27 cellular contexts compared by ENCODE assay signal in the genomic region with DNA sequence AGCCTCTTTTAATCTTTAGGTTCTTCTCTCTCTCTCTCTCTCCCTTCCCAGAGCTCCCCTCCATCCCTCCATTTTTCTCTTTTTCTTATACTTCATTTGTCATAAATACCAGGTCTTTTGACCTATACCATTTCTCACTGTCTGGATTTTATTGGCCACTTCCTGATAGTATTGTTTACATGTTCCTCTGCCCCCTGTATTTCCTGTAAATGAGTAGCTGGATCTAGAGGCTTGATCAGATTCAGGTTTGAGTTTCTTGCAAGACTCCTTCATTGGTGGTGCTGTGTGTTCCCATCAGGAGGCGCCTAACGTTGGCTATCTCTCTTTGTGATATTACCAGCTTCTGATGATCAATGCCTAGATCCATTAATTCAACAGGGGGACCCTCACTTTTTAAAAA. TPM values are rescaled to one million over a fixed set of nuclear protein-coding genes. Genes with fewer than 3 reads are reported as not detected.
DNase-seq lines count a peak whose midpoint lies in the region; ATAC-seq, FAIRE-seq and TF ChIP-seq lines count a peak whose summit lies in the region.
"Had no signal": no experiment of that assay in that cellular context is flagged by ENCODE, and none has a peak within 500 bp of the region (broad histone marks: within the 10 kb centered on the region; RNA-seq: fewer than 3 reads in every experiment).

No MANE protein-coding gene starts in this region.

- no peak overlapping the region for H2AFZ ChIP-seq in keratinocyte (ENCODE audit: control insufficient read depth, low read length)

- no peak overlapping the region for H3K4me3 Mint-ChIP-seq in activated CD8-positive, alpha-beta memory T cell treated with anti-CD3 and anti-CD28 coated beads, Interleukin-2, amount 10 ng/mL, durations not matched to agents 7 days and 5 days
- H3K4me3 Mint-ChIP-seq: activated CD8-positive, alpha-beta T cell treated with anti-CD3 and anti-CD28 coated beads for 36 hours; activated T-cell treated with anti-CD3 and anti-CD28 coated beads, Interleukin-2, amount 50 U/mL, for 4 hours; stimulated activated naive CD8-positive, alpha-beta T cell treated with anti-CD3 and anti-CD28 coated beads, Interleukin-15, Interleukin-2, amounts not matched to agents 100 ng/mL and 50 ng/mL, for 24 hours had no signal

- no peaks in the 10 kb centered on the region for H3K9me3 ChIP-seq in Peyer's patch
- H3K9me3 ChIP-seq in keratinocyte (ENCODE audit: control insufficient read depth, low read depth, low read length) = no peaks in the 10 kb centered on the region
- no peaks in the 10 kb centered on the region for H3K9me3 ChIP-seq in subcutaneous abdominal adipose tissue (ENCODE audit: control insufficient read depth in 5 of 5, low read length in 5 of 5)
- H3K9me3 ChIP-seq: BE2C, spleen, tibial nerve had no signal

- peaks cover 45% of the 10 kb centered on the region for H3K4me1 Mint-ChIP-seq in activated CD8-positive, alpha-beta memory T cell treated with anti-CD3 and anti-CD28 coated beads, Interleukin-2, amount 10 ng/mL, durations not matched to agents 7 days and 5 days

- peaks cover 5% of the 10 kb centered on the region for H3K9me1 ChIP-seq in keratinocyte (ENCODE audit: control insufficient read depth, extremely low read depth, insufficient read depth, low read length)

- no peaks in the 10 kb centered on the region for H4K20me1 ChIP-seq in keratinocyte (ENCODE audit: control insufficient read depth, extremely low read depth, insufficient read depth, low read length)

- TF ChIP-seq POLR2A in Peyer's patch (IDR thresholded peaks at IDR 0.05) = no peak

- TF ChIP-seq CTCF in Peyer's patch (IDR thresholded peaks at IDR 0.05) = peak in 1 of 6 experiments; percentile 7
- no peak for TF ChIP-seq CTCF in keratinocyte (optimal IDR thresholded peaks at IDR 0.05 in 1 of 3, IDR thresholded peaks at IDR 0.05 in 1 of 3, conservative IDR thresholded peaks at IDR 0.05 in 1 of 3; ENCODE audit: extremely low read depth in 1 of 3, insufficient read depth in 2 of 3, low read length in 3 of 3)

- H3K27ac Mint-ChIP-seq in activated CD8-positive, alpha-beta memory T cell treated with anti-CD3 and anti-CD28 coated beads, Interleukin-2, amount 10 ng/mL, durations not matched to agents 7 days and 5 days = peak overlapping the region; percentile 26
- H3K27ac Mint-ChIP-seq: activated CD8-positive, alpha-beta T cell treated with anti-CD3 and anti-CD28 coated beads for 36 hours; stimulated activated naive CD8-positive, alpha-beta T cell treated with anti-CD3 and anti-CD28 coated beads, Interleukin-15, Interleukin-2, amounts not matched to agents 100 ng/mL and 50 ng/mL, for 24 hours had no signal

- H3K27me3 ChIP-seq in Peyer's patch (no peaks in the 10 kb centered on the region), keratinocyte (ENCODE audit: control insufficient read depth, extremely low read depth, insufficient read depth, low read length) (peaks cover 5% of the 10 kb centered on the region), subcutaneous abdominal adipose tissue (ENCODE audit: control insufficient read depth in 5 of 5, insufficient read depth in 4 of 5, low read length in 5 of 5) (no peaks in the 10 kb centered on the region)
- H3K27me3 ChIP-seq: BE2C, spleen, tibial nerve had no signal

- H3K4me1 ChIP-seq in Peyer's patch (peaks cover 0 to 63% (median 9%) of the 10 kb centered on the region in 4 donors), keratinocyte (ENCODE audit: control insufficient read depth, extremely low read depth, insufficient read depth, low read length) (peaks cover 41% of the 10 kb centered on the region), subcutaneous abdominal adipose tissue (ENCODE audit: control insufficient read depth in 5 of 5, insufficient read depth in 5 of 5, low read length in 5 of 5) (peaks cover 3 to 51% (median 41%) of the 10 kb centered on the region in 5 donors)
- H3K4me1 ChIP-seq: BE2C had no signal

- H3K9me3 Mint-ChIP-seq in activated CD8-positive, alpha-beta memory T cell treated with anti-CD3 and anti-CD28 coated beads, Interleukin-2, amount 10 ng/mL, durations not matched to agents 7 days and 5 days (ENCODE audit: low read depth) = no peaks in the 10 kb centered on the region
- H3K9me3 Mint-ChIP-seq: activated CD8-positive, alpha-beta T cell treated with anti-CD3 and anti-CD28 coated beads for 36 hours; activated T-cell treated with anti-CD3 and anti-CD28 coated beads, Interleukin-2, amount 50 U/mL, for 4 hours; IgD-negative memory B cell; stimulated activated naive CD8-positive, alpha-beta T cell treated with anti-CD3 and anti-CD28 coated beads, Interleukin-15, Interleukin-2, amounts not matched to agents 100 ng/mL and 50 ng/mL, for 24 hours had no signal

- dilution Hi-C loops in keratinocyte (cut with MboI; ENCODE audit: extremely low pct_ligation_motif_present, low sequenced_read_pairs) = no loop called here

- peak overlapping the region in 3 of 4 donors; percentile 47 to 87 (median 85) for H3K27ac ChIP-seq in Peyer's patch
- H3K27ac ChIP-seq in keratinocyte (ENCODE audit: control insufficient read depth, insufficient read depth, low read length) = peak overlapping the region; percentile 28
- H3K27ac ChIP-seq in subcutaneous abdominal adipose tissue (ENCODE audit: low read depth, low read length) = peak overlapping the region; percentile 72

- H3K4me2 ChIP-seq in keratinocyte (ENCODE audit: control insufficient read depth, extremely low read depth, insufficient read depth, low read depth, low read length) = no peak overlapping the region

- peak overlapping the region; percentile 14 for H3K9ac ChIP-seq in keratinocyte (ENCODE audit: control insufficient read depth, extremely low read depth, insufficient read depth, low read length)
- H3K9ac ChIP-seq in subcutaneous abdominal adipose tissue (ENCODE audit: low read length in 5 of 5) = no peak overlapping the region

- no peak for DNase-seq in activated CD8-positive, alpha-beta memory T cell treated with anti-CD3 and anti-CD28 coated beads, Interleukin-2, amount 10 ng/mL, durations not matched to agents 7 days and 5 days
- no peak for DNase-seq in activated CD8-positive, alpha-beta memory T cell treated with anti-CD3 and anti-CD28 coated beads for 24 hours
- DNase-seq in Peyer's patch (no peak), keratinocyte (ENCODE audit: low read depth, low spot score) (no peak)
- DNase-seq: activated CD8-positive, alpha-beta T cell treated with anti-CD3 and anti-CD28 coated beads for 36 hours; activated naive CD4-positive, alpha-beta T cell treated with anti-CD3 and anti-CD28 coated beads, Interleukin-2, amount 50 U/mL, for 16 hours; activated T-cell treated with anti-CD3 and anti-CD28 coated beads, Interleukin-2, amount 50 U/mL, for 4 hours; BE2C; caudate nucleus; hypothalamus; NCI-H1436 treated with DMSO at 0.1 percent for 48 hours; NCI-H526; nucleus accumbens; spleen; stimulated activated CD4-positive, alpha-beta T cell treated with anti-CD3 and anti-CD28 coated beads, Interleukin-4, amount 100 ng/mL, for 1 hour; T-helper 9 cell had no signal

- no peaks in the 10 kb centered on the region for H3K79me2 ChIP-seq in keratinocyte (ENCODE audit: control insufficient read depth, insufficient read depth, low read length)

- H3K36me3 Mint-ChIP-seq in activated CD8-positive, alpha-beta memory T cell treated with anti-CD3 and anti-CD28 coated beads, Interleukin-2, amount 10 ng/mL, durations not matched to agents 7 days and 5 days = peaks cover 2% of the 10 kb centered on the region

- CTCF ChIA-PET in activated CD8-positive, alpha-beta memory T cell treated with anti-CD3 and anti-CD28 coated beads, Interleukin-2, amount 10 ng/mL, durations not matched to agents 7 days and 5 days (lab: Charles Lee) = interaction anchor here (0.8 to 2.5 kb wide), 3 partner anchors 9 to 42 kb away, joined by 4 to 11 read pairs (median 5); a partner anchor contains a TSS

- H3K4me3 ChIP-seq in Peyer's patch (no peak overlapping the region), keratinocyte (ENCODE audit: control insufficient read depth in 2 of 3, extremely low read depth in 1 of 3, insufficient read depth in 2 of 3, low read depth in 1 of 3, low read length in 3 of 3) (no peak overlapping the region), subcutaneous abdominal adipose tissue (ENCODE audit: low read depth in 1 of 5, low read length in 5 of 5) (no peak overlapping the region)
- H3K4me3 ChIP-seq: lung, spleen, tibial nerve had no signal

- H3K36me3 ChIP-seq in Peyer's patch = no peaks in the 10 kb centered on the region
- H3K36me3 ChIP-seq in keratinocyte (ENCODE audit: control insufficient read depth in 2 of 2, extremely low read depth in 1 of 2, insufficient read depth in 2 of 2, low read length in 2 of 2) = no peaks in the 10 kb centered on the region
- H3K36me3 ChIP-seq in subcutaneous abdominal adipose tissue (ENCODE audit: control insufficient read depth in 5 of 5, insufficient read depth in 5 of 5, low read length in 5 of 5) = peaks cover 0 to 4% (median 0%) of the 10 kb centered on the region in 5 donors
- H3K36me3 ChIP-seq: BE2C, spleen, tibial nerve had no signal

- no peak for FAIRE-seq in keratinocyte (lab: Jason Lieb, UNC)
- FAIRE-seq: D721Med, islet of Langerhans had no signal

- ATAC-seq in activated CD8-positive, alpha-beta memory T cell treated with anti-CD3 and anti-CD28 coated beads, Interleukin-2, amount 10 ng/mL, durations not matched to agents 7 days and 5 days = no peak
- ATAC-seq in GM21423 (IDR thresholded peaks at IDR 0.05; ENCODE audit: unreplicated experiment) (no peak), HG02981 (IDR thresholded peaks at IDR 0.05; ENCODE audit: unreplicated experiment) (no peak), HG03039 (IDR thresholded peaks at IDR 0.05; ENCODE audit: unreplicated experiment) (no peak)
- ATAC-seq: activated CD8-positive, alpha-beta T cell treated with anti-CD3 and anti-CD28 coated beads for 36 hours; activated T-cell treated with anti-CD3 and anti-CD28 coated beads, Interleukin-2, amount 50 U/mL, for 4 hours; SK-N-SH treated with all-trans-retinoic acid at 6 μM for 48 hours had no signal

- no peaks in the 10 kb centered on the region for H3K27me3 Mint-ChIP-seq in activated CD8-positive, alpha-beta memory T cell treated with anti-CD3 and anti-CD28 coated beads, Interleukin-2, amount 10 ng/mL, durations not matched to agents 7 days and 5 days

RNA-seq across cellular contexts. Expression of a gene that starts 42.2 kb away (rescaled TPM):
- total RNA-seq in activated CD8-positive, alpha-beta memory T cell treated with anti-CD3 and anti-CD28 coated beads, Interleukin-2, amount 10 ng/mL, durations not matched to agents 7 days and 5 days = 10 to 100 TPM; 14.1 to 15.0 TPM
- 100 to 1,000 TPM in 2 of 4 donors, 10 to 100 TPM in 2; 64.6 to 189 (median 125) TPM for total RNA-seq in Peyer's patch
- 0.83 to 1.7 TPM (median 1.4 TPM) in 3 replicates for polyA plus RNA-seq in keratinocyte
- 5.5 TPM for polyA plus RNA-seq in keratinocyte (2011; ENCODE audit: low read depth)
- polyA plus RNA-seq in keratinocyte (2011; cell fraction: cytosol; rRNA removed) = 1.2 and 1.6 TPM in 2 replicates
- polyA plus RNA-seq in keratinocyte (2011; cell fraction: nucleus; rRNA removed) = 3.3 and 4.8 TPM in 2 replicates
- 0.85 and 6.7 TPM in 2 replicates for polyA plus RNA-seq in keratinocyte (2012; ENCODE audit: low replicate concordance)
- 0.56 to 1.6 TPM (median 1.3 TPM) in 3 replicates for polyA minus RNA-seq in keratinocyte
- polyA minus RNA-seq in keratinocyte (2011; cell fraction: cytosol; rRNA and poly(A)+ RNA removed) = not detected
- 3.4 and 4.4 TPM in 2 replicates for polyA minus RNA-seq in keratinocyte (2011; cell fraction: nucleus; rRNA and poly(A)+ RNA removed)

Comparison
In these comparisons a context has a peak if more than half of its experiments do, and no peak if none do; other contexts are left out.
1. H3K27ac ChIP-seq: peak in every context shown above with its lines; median percentile 85 in Peyer's patch; 72 in subcutaneous abdominal adipose tissue; 28 in keratinocyte.
2. RNA of a gene that starts 42.2 kb away (total RNA-seq): 64.6 to 189 TPM in Peyer's patch; 14.1 to 15.0 TPM in activated CD8-positive, alpha-beta memory T cell treated with anti-CD3 and anti-CD28 coated beads, Interleukin-2, amount 10 ng/mL, durations not matched to agents 7 days and 5 days; every median in the first group is over 4 times any median in the second.